In genomic region chr1:30762152-30762930, GRCh38 we compare ENCODE assay signal across 13 cellular contexts. TPM values are rescaled to one million over a fixed set of nuclear protein-coding genes. Genes with fewer than 3 reads are reported as not detected.
DNase-seq lines count a peak whose midpoint lies in the region; ATAC-seq, FAIRE-seq and TF ChIP-seq lines count a peak whose summit lies in the region.
"Had no signal": no experiment of that assay in that cellular context is flagged by ENCODE, and none has a peak within 500 bp of the region (broad histone marks: within the 10 kb centered on the region; RNA-seq: fewer than 3 reads in every experiment).

No MANE protein-coding gene starts in this region.

- no peak overlapping the region for H3K4me3 ChIP-seq in kidney (ENCODE audit: low read length in 2 of 2)
- no peak overlapping the region for H3K4me3 ChIP-seq in coronary artery
- H3K4me3 ChIP-seq: MG63, PC-9 had no signal

- H3K27ac ChIP-seq in kidney (ENCODE audit: low read depth in 2 of 2, low read length in 2 of 2) = no peak overlapping the region
- H3K27ac ChIP-seq in coronary artery = no peak overlapping the region
- H3K27ac ChIP-seq: PC-9 had no signal

- FAIRE-seq in kidney (lab: Jason Lieb, UNC) = no peak

- H3K9me3 ChIP-seq in T-helper 17 cell (ENCODE audit: control insufficient read depth, low read length, poor library complexity, severe bottlenecking) = no peaks in the 10 kb centered on the region
- no peaks in the 10 kb centered on the region for H3K9me3 ChIP-seq in kidney (ENCODE audit: control insufficient read depth in 1 of 2, low read length in 2 of 2)
- H3K9me3 ChIP-seq: MG63, neutrophil had no signal

- ATAC-seq in T-helper 17 cell (peak; percentile 51), HG03378 (IDR thresholded peaks at IDR 0.05; ENCODE audit: unreplicated experiment) (no peak)

- intact Hi-C loops in kidney (cut with DNase I) = no loop called here

- H3K4me1 Mint-ChIP-seq in activated naive CD4-positive, alpha-beta T cell treated with anti-CD3 and anti-CD28 coated beads, Interleukin-2, amount 50 U/mL, for 24 hours = peaks cover 78% of the 10 kb centered on the region
- peaks cover 52% of the 10 kb centered on the region for H3K4me1 Mint-ChIP-seq in T-helper 17 cell

- H3K27me3 Mint-ChIP-seq in activated naive CD4-positive, alpha-beta T cell treated with anti-CD3 and anti-CD28 coated beads, Interleukin-2, amount 50 U/mL, for 24 hours = no peaks in the 10 kb centered on the region
- no peaks in the 10 kb centered on the region for H3K27me3 Mint-ChIP-seq in T-helper 17 cell

- H3K36me3 ChIP-seq in kidney (ENCODE audit: control insufficient read depth in 1 of 2, insufficient read depth in 2 of 2, low read length in 2 of 2) = no peaks in the 10 kb centered on the region
- H3K36me3 ChIP-seq: MG63, neutrophil had no signal

- no peak for TF ChIP-seq CTCF in kidney (IDR thresholded peaks at IDR 0.05; ENCODE audit: borderline replicate concordance, extremely low read depth, insufficient read depth)
- TF ChIP-seq CTCF in coronary artery (IDR thresholded peaks at IDR 0.05) = no peak

- H3K4me1 ChIP-seq in kidney (ENCODE audit: control insufficient read depth in 1 of 2, insufficient read depth in 1 of 2, low read depth in 1 of 2, low read length in 2 of 2) = no peaks in the 10 kb centered on the region

- H3K36me3 Mint-ChIP-seq in activated naive CD4-positive, alpha-beta T cell treated with anti-CD3 and anti-CD28 coated beads, Interleukin-2, amount 50 U/mL, for 24 hours = no peaks in the 10 kb centered on the region
- H3K36me3 Mint-ChIP-seq in T-helper 17 cell (ENCODE audit: low read depth) = no peaks in the 10 kb centered on the region

- no peak overlapping the region for H3K9ac ChIP-seq in kidney (ENCODE audit: low read length in 2 of 2)

- peak overlapping the region; percentile 23 for H3K27ac Mint-ChIP-seq in activated naive CD4-positive, alpha-beta T cell treated with anti-CD3 and anti-CD28 coated beads, Interleukin-2, amount 50 U/mL, for 24 hours
- H3K27ac Mint-ChIP-seq in T-helper 17 cell = peak overlapping the region; percentile 100

- H3K4me3 Mint-ChIP-seq in activated naive CD4-positive, alpha-beta T cell treated with anti-CD3 and anti-CD28 coated beads, Interleukin-2, amount 50 U/mL, for 24 hours = peak overlapping the region; percentile 23
- peak overlapping the region; percentile 15 for H3K4me3 Mint-ChIP-seq in T-helper 17 cell

- H3K9me3 Mint-ChIP-seq in activated naive CD4-positive, alpha-beta T cell treated with anti-CD3 and anti-CD28 coated beads, Interleukin-2, amount 50 U/mL, for 24 hours = no peaks in the 10 kb centered on the region

- DNase-seq in activated naive CD4-positive, alpha-beta T cell (lab: John Stamatoyannopoulos, UW) = no peak
- DNase-seq in T-helper 17 cell = no peak
- DNase-seq in kidney = peak; percentile 68
- no peak for DNase-seq in coronary artery (ENCODE audit: low spot score)
- DNase-seq in NCI-H69 (lab: John Stamatoyannopoulos, UW) = no peak
- no peak for DNase-seq in NCI-H2029 (lab: John Stamatoyannopoulos, UW)
- DNase-seq: PC-9 had no signal

RNA-seq across cellular contexts. Expression of gene LAPTM5, which starts 4.8 kb away (rescaled TPM):
- total RNA-seq in T-helper 17 cell = 100 to 1,000 TPM; 563 to 601 TPM
- total RNA-seq in kidney = 108 TPM
- polyA plus RNA-seq in kidney (ENCODE audit: insufficient read depth, low read depth, low replicate concordance) = 23.5 TPM

RNA-seq across cellular contexts. Expression of gene MATN1, which starts 39.0 kb away (rescaled TPM):
- total RNA-seq in T-helper 17 cell (1 to 10 TPM; 2.1 to 3.7 TPM), kidney (0.13 TPM)
- not detected for polyA plus RNA-seq in kidney (ENCODE audit: insufficient read depth, low read depth, low replicate concordance)
- total RNA-seq: glomerular endothelial cell; T-helper 2 cell treated with Interferon-gamma antibody and Interleukin-4, amounts not matched to agents 100 ng/mL and 5 ng/mL, for 36 hours had no signal
